1 cellular context compared by ENCODE assay signal in genomic region chr3:105999856-106000255, GRCh38.
TF ChIP-seq lines count a peak whose summit lies in the region.

No MANE protein-coding gene starts in this region.

TF ChIP-seq in K562, 482 proteins besides CTCF, POLR2A, EP300 and RAD21 (continued from another document and continues in another):
- no peak for TF ChIP-seq TFE3 (CRISPR knock-in tag; IDR thresholded peaks at IDR 0.05)
- TF ChIP-seq GATA2 (CRISPR knock-in tag; IDR thresholded peaks at IDR 0.05), result peak; percentile 32; the same call in 1 of the 2 replicates
- peak; percentile 97 for TF ChIP-seq SOX6 (IDR thresholded peaks at IDR 0.05)
- no peak for TF ChIP-seq AFF1 (IDR thresholded peaks at IDR 0.05; ENCODE audit: low read depth in 1 of 2, partially characterized antibody in 2 of 2)
- TF ChIP-seq MGA (IDR thresholded peaks at IDR 0.05), result no peak
- TF ChIP-seq BCOR (IDR thresholded peaks at IDR 0.05), result no peak
- TF ChIP-seq CBFB (CRISPR knock-in tag; IDR thresholded peaks at IDR 0.05), result no peak
- 0 out of 6 replicates have a peak, but pooled peaks of 1 of the 3 experiments have one; percentile 35 for TF ChIP-seq ZBTB11 (CRISPR knock-in tag; IDR thresholded peaks at IDR 0.05)
- TF ChIP-seq ZBTB7A (IDR thresholded peaks at IDR 0.05; ENCODE audit: borderline replicate concordance, control insufficient read depth, low read depth, low read length), result no peak
- no peak for TF ChIP-seq ZSCAN32 (CRISPR knock-in tag; IDR thresholded peaks at IDR 0.05)
- no peak for TF ChIP-seq CBX5 (IDR thresholded peaks at IDR 0.05; ENCODE audit: borderline replicate concordance, low read depth)
- TF ChIP-seq ZNF507 (tag; conservative IDR thresholded peaks at IDR 0.05), result no peak
- TF ChIP-seq ILK (tag; IDR thresholded peaks at IDR 0.05; ENCODE audit: borderline replicate concordance, low read depth), result no peak
- no peak for TF ChIP-seq TSHZ1 (CRISPR knock-in tag; IDR thresholded peaks at IDR 0.05)
- TF ChIP-seq TCF3 (CRISPR knock-in tag; IDR thresholded peaks at IDR 0.05), result peak; percentile 90
- TF ChIP-seq KDM5B (IDR thresholded peaks at IDR 0.05; ENCODE audit: insufficient replicate concordance, low read depth, low read length), result no peak
- no peak for TF ChIP-seq SP1 (CRISPR knock-in tag; IDR thresholded peaks at IDR 0.05)
- no peak for TF ChIP-seq ZNF121 (CRISPR knock-in tag; conservative IDR thresholded peaks at IDR 0.05)
- TF ChIP-seq ZNF830 (CRISPR knock-in tag; IDR thresholded peaks at IDR 0.05), result no peak
- no peak for TF ChIP-seq CGGBP1 (CRISPR knock-in tag; IDR thresholded peaks at IDR 0.05)
- TF ChIP-seq FOXO4 (CRISPR knock-in tag; IDR thresholded peaks at IDR 0.05), result no peak
- TF ChIP-seq NCOR1 (IDR thresholded peaks at IDR 0.05), result peak; percentile 84
- TF ChIP-seq ZNF79 (CRISPR knock-in tag; IDR thresholded peaks at IDR 0.05; ENCODE audit: low read depth), result no peak
- no peak for TF ChIP-seq ATF7 (IDR thresholded peaks at IDR 0.05)
- TF ChIP-seq MYC (IDR thresholded peaks at IDR 0.05; ENCODE audit: low read depth, low read length), result no peak
- TF ChIP-seq MYC (CRISPR knock-in tag; IDR thresholded peaks at IDR 0.05; ENCODE audit: borderline replicate concordance, low read depth), result no peak
- TF ChIP-seq IRF1 (CRISPR knock-in tag; IDR thresholded peaks at IDR 0.05; ENCODE audit: borderline replicate concordance), result no peak
- no peak for TF ChIP-seq XRCC5 (IDR thresholded peaks at IDR 0.05; ENCODE audit: low read depth, low read length)
